17 cellular contexts compared by ENCODE assay signal in genomic region chr14:96285667-96286066, GRCh38. TPM values are rescaled to one million over a fixed set of nuclear protein-coding genes. Genes with fewer than 3 reads are reported as not detected.
DNase-seq lines count a peak whose midpoint lies in the region; ATAC-seq, FAIRE-seq and TF ChIP-seq lines count a peak whose summit lies in the region.
"Had no signal": no experiment of that assay in that cellular context is flagged by ENCODE, and none has a peak within 500 bp of the region (broad histone marks: within the 10 kb centered on the region; RNA-seq: fewer than 3 reads in every experiment).

No MANE protein-coding gene starts in this region.

- H3K4me2 ChIP-seq in astrocyte (ENCODE audit: low read length), result no peak overlapping the region
- H3K4me2 ChIP-seq: BLaER1 had no signal

- H3K36me3 ChIP-seq in Caco-2 (ENCODE audit: control insufficient read depth, insufficient read depth, low read length), result peaks cover 1% of the 10 kb centered on the region; the same call in 1 of the 2 replicates
- H3K36me3 ChIP-seq in astrocyte (ENCODE audit: insufficient read depth, low read length), result peaks cover 6% of the 10 kb centered on the region
- H3K36me3 ChIP-seq in rectal smooth muscle tissue (ENCODE audit: control insufficient read depth, insufficient read depth, low read length), result peaks cover 17% of the 10 kb centered on the region
- peaks cover 0 to 52% (median 4%) of the 10 kb centered on the region in 3 experiments for H3K36me3 ChIP-seq in naive thymus-derived CD4-positive, alpha-beta T cell (ENCODE audit: control insufficient read depth in 2 of 3, insufficient read depth in 3 of 3, low read length in 3 of 3)
- H3K36me3 ChIP-seq: breast epithelium had no signal

- no peak overlapping the region for H3K27ac ChIP-seq in astrocyte (ENCODE audit: low read depth, low read length)
- peak overlapping the region; percentile 62 for H3K27ac ChIP-seq in rectal smooth muscle tissue (ENCODE audit: low read depth, low read length)
- H3K27ac ChIP-seq in naive thymus-derived CD4-positive, alpha-beta T cell (ENCODE audit: low read depth, low read length), result no peak overlapping the region
- H3K27ac ChIP-seq: BLaER1, breast epithelium, SK-N-MC had no signal

- POLR2A ChIA-PET in Caco-2 (lab: Charles Lee), result no interaction called here
- POLR2A ChIA-PET in naive thymus-derived CD4-positive, alpha-beta T cell (lab: Charles Lee), result no interaction called here

- H2AFZ ChIP-seq in astrocyte (ENCODE audit: low read depth, low read length), result no peak overlapping the region

- H3K4me1 Mint-ChIP-seq in Caco-2 (ENCODE audit: low read depth, unreplicated experiment) (no peaks in the 10 kb centered on the region), astrocyte (ENCODE audit: low read depth, unreplicated experiment) (no peaks in the 10 kb centered on the region)
- peaks cover 0 to 2% (median 0%) of the 10 kb centered on the region in 7 donors for H3K4me1 Mint-ChIP-seq in naive thymus-derived CD4-positive, alpha-beta T cell
- no peaks in the 10 kb centered on the region for H3K4me1 Mint-ChIP-seq in stimulated activated naive CD8-positive, alpha-beta T cell treated with anti-CD3 and anti-CD28 coated beads, Interleukin-15, amount 100 ng/mL, for 72 hours
- no peaks in the 10 kb centered on the region for H3K4me1 Mint-ChIP-seq in effector memory CD8-positive, alpha-beta T cell (ENCODE audit: low read depth in 2 of 2)
- H3K4me1 Mint-ChIP-seq: naive B cell had no signal

- no peak for FAIRE-seq in astrocyte (lab: Jason Lieb, UNC)
- FAIRE-seq: keratinocyte had no signal

- H3K27me3 ChIP-seq in Caco-2 (replicated peaks; ENCODE audit: control insufficient read depth, insufficient read depth, low read length), result no peaks in the 10 kb centered on the region
- no peaks in the 10 kb centered on the region for H3K27me3 ChIP-seq in astrocyte (ENCODE audit: insufficient read depth, low read length)
- H3K27me3 ChIP-seq in rectal smooth muscle tissue (ENCODE audit: control insufficient read depth, insufficient read depth, low read length), result no peaks in the 10 kb centered on the region
- no peaks in the 10 kb centered on the region for H3K27me3 ChIP-seq in naive thymus-derived CD4-positive, alpha-beta T cell (ENCODE audit: control insufficient read depth in 2 of 2, insufficient read depth in 2 of 2, low read length in 2 of 2)
- H3K27me3 ChIP-seq: BLaER1, breast epithelium had no signal

- CTCF ChIA-PET in Caco-2 (lab: Charles Lee), result no interaction called here
- CTCF ChIA-PET in naive thymus-derived CD4-positive, alpha-beta T cell (lab: Charles Lee), result interaction anchor here (0.7 to 1.0 kb wide), 3 partner anchors 12 to 187 kb away, joined by 3 read pairs; no protein-coding TSS in a partner anchor

- no peak overlapping the region for H3K4me3 ChIP-seq in Caco-2 (ENCODE audit: low read depth, low read length)
- no peak overlapping the region for H3K4me3 ChIP-seq in astrocyte (ENCODE audit: insufficient read depth, low read depth, low read length)
- H3K4me3 ChIP-seq in rectal smooth muscle tissue (ENCODE audit: low read length), result no peak overlapping the region
- no peak overlapping the region for H3K4me3 ChIP-seq in naive thymus-derived CD4-positive, alpha-beta T cell (ENCODE audit: low read length)
- H3K4me3 ChIP-seq: BLaER1, breast epithelium, SK-N-MC had no signal

- H3K9me3 ChIP-seq in Caco-2, result no peaks in the 10 kb centered on the region
- no peaks in the 10 kb centered on the region for H3K9me3 ChIP-seq in astrocyte (ENCODE audit: insufficient read depth, low read depth, low read length)
- H3K9me3 ChIP-seq in naive thymus-derived CD4-positive, alpha-beta T cell (ENCODE audit: control insufficient read depth in 2 of 3, low read length in 3 of 3), result no peaks in the 10 kb centered on the region
- H3K9me3 ChIP-seq: BLaER1, breast epithelium had no signal

- in situ Hi-C loops in GM13976 (cut with MboI; ENCODE audit: low sequenced_read_pairs, unreplicated experiment), result no loop called here

- H3K27me3 Mint-ChIP-seq in Caco-2 (ENCODE audit: insufficient read depth, unreplicated experiment), result no peaks in the 10 kb centered on the region
- H3K27me3 Mint-ChIP-seq in astrocyte (ENCODE audit: low read depth, unreplicated experiment), result no peaks in the 10 kb centered on the region
- H3K27me3 Mint-ChIP-seq in naive thymus-derived CD4-positive, alpha-beta T cell, result no peaks in the 10 kb centered on the region
- no peaks in the 10 kb centered on the region for H3K27me3 Mint-ChIP-seq in stimulated activated naive CD8-positive, alpha-beta T cell treated with anti-CD3 and anti-CD28 coated beads, Interleukin-15, amount 100 ng/mL, for 72 hours
- H3K27me3 Mint-ChIP-seq in effector memory CD8-positive, alpha-beta T cell, result no peaks in the 10 kb centered on the region
- H3K27me3 Mint-ChIP-seq: naive B cell had no signal

- H3K79me2 ChIP-seq in astrocyte (ENCODE audit: insufficient read depth, low read length), result no peaks in the 10 kb centered on the region

- no peak for TF ChIP-seq CTCF in Caco-2 (IDR thresholded peaks at IDR 0.05; ENCODE audit: insufficient read depth in 1 of 2, low read depth in 1 of 2, low read length in 1 of 2, severe bottlenecking in 1 of 2, unreplicated experiment in 1 of 2)
- no peak for TF ChIP-seq CTCF in astrocyte (IDR thresholded peaks at IDR 0.05; ENCODE audit: insufficient read depth, low read depth, low read length)
- TF ChIP-seq CTCF in GM13976 (IDR thresholded peaks at IDR 0.05; ENCODE audit: borderline replicate concordance, control extremely low read depth, extremely low read depth, insufficient read depth, missing control alignments), result no peak

- H3K4me1 ChIP-seq in Caco-2 (no peaks in the 10 kb centered on the region), astrocyte (ENCODE audit: insufficient read depth, low read length) (no peaks in the 10 kb centered on the region), rectal smooth muscle tissue (ENCODE audit: control insufficient read depth, insufficient read depth, low read length) (peaks cover 4% of the 10 kb centered on the region)
- no peaks in the 10 kb centered on the region for H3K4me1 ChIP-seq in naive thymus-derived CD4-positive, alpha-beta T cell (ENCODE audit: control insufficient read depth in 2 of 2, insufficient read depth in 2 of 2, low read length in 2 of 2)
- H3K4me1 ChIP-seq: BLaER1, breast epithelium had no signal

- peaks cover 12% of the 10 kb centered on the region for H3K36me3 Mint-ChIP-seq in Caco-2 (ENCODE audit: insufficient read depth, unreplicated experiment)
- peaks cover 16% of the 10 kb centered on the region for H3K36me3 Mint-ChIP-seq in astrocyte (ENCODE audit: low read depth, unreplicated experiment)
- H3K36me3 Mint-ChIP-seq in naive thymus-derived CD4-positive, alpha-beta T cell, result peaks cover 0 to 42% (median 4%) of the 10 kb centered on the region in 5 donors
- H3K36me3 Mint-ChIP-seq in effector memory CD8-positive, alpha-beta T cell (ENCODE audit: insufficient read depth), result peaks cover 40% of the 10 kb centered on the region

- peaks cover 4% of the 10 kb centered on the region for H4K20me1 ChIP-seq in astrocyte (ENCODE audit: insufficient read depth, low read length)
- H4K20me1 ChIP-seq: BLaER1 had no signal

- intact Hi-C loops in Caco-2 (cut with micrococcal nuclease; ENCODE audit: unreplicated experiment) (no loop called here), left ventricle myocardium superior (cut with micrococcal nuclease) (no loop called here)
- intact Hi-C loops in naive thymus-derived CD4-positive, alpha-beta T cell (cut with micrococcal nuclease), result no loop called here

- no peak overlapping the region for H3K9ac ChIP-seq in astrocyte (ENCODE audit: low read length)
- H3K9ac ChIP-seq in rectal smooth muscle tissue (ENCODE audit: low read length), result no peak overlapping the region
- H3K9ac ChIP-seq: BLaER1 had no signal

- no peaks in the 10 kb centered on the region for H3K9me3 Mint-ChIP-seq in Caco-2 (ENCODE audit: unreplicated experiment)
- H3K9me3 Mint-ChIP-seq in astrocyte (ENCODE audit: unreplicated experiment), result no peaks in the 10 kb centered on the region
- H3K9me3 Mint-ChIP-seq in naive thymus-derived CD4-positive, alpha-beta T cell, result no peaks in the 10 kb centered on the region
- no peaks in the 10 kb centered on the region for H3K9me3 Mint-ChIP-seq in stimulated activated naive CD8-positive, alpha-beta T cell treated with anti-CD3 and anti-CD28 coated beads, Interleukin-15, amount 100 ng/mL, for 72 hours
- no peaks in the 10 kb centered on the region for H3K9me3 Mint-ChIP-seq in effector memory CD8-positive, alpha-beta T cell
- H3K9me3 Mint-ChIP-seq: naive B cell had no signal

- H3K27ac Mint-ChIP-seq in Caco-2 (ENCODE audit: unreplicated experiment) (peak overlapping the region; percentile 59), astrocyte (ENCODE audit: unreplicated experiment) (no peak overlapping the region)
- no peak overlapping the region for H3K27ac Mint-ChIP-seq in naive thymus-derived CD4-positive, alpha-beta T cell
- H3K27ac Mint-ChIP-seq in stimulated activated naive CD8-positive, alpha-beta T cell treated with anti-CD3 and anti-CD28 coated beads, Interleukin-15, amount 100 ng/mL, for 72 hours, result no peak overlapping the region
- no peak overlapping the region for H3K27ac Mint-ChIP-seq in effector memory CD8-positive, alpha-beta T cell

- no TSS peak for BruUV-seq in Caco-2 (replicated peaks; lab: Mats Ljungman, UMichigan)

- H3K4me3 Mint-ChIP-seq in Caco-2 (ENCODE audit: unreplicated experiment) (no peak overlapping the region), astrocyte (ENCODE audit: unreplicated experiment) (no peak overlapping the region)
- no peak overlapping the region for H3K4me3 Mint-ChIP-seq in naive thymus-derived CD4-positive, alpha-beta T cell
- no peak overlapping the region for H3K4me3 Mint-ChIP-seq in stimulated activated naive CD8-positive, alpha-beta T cell treated with anti-CD3 and anti-CD28 coated beads, Interleukin-15, amount 100 ng/mL, for 72 hours
- no peak overlapping the region for H3K4me3 Mint-ChIP-seq in effector memory CD8-positive, alpha-beta T cell
- H3K4me3 Mint-ChIP-seq: naive B cell had no signal

- no peak for DNase-seq in Caco-2
- peak; percentile 21 for DNase-seq in astrocyte (ENCODE audit: low read depth)
- DNase-seq in left ventricle myocardium superior, result no peak
- DNase-seq in naive thymus-derived CD4-positive, alpha-beta T cell, result no peak
- no peak for DNase-seq in stimulated activated naive CD8-positive, alpha-beta T cell treated with anti-CD3 and anti-CD28 coated beads, Interleukin-15, amount 100 ng/mL, for 72 hours
- DNase-seq in GM13976 (ENCODE audit: low spot score), result no peak
- no peak for DNase-seq in effector memory CD8-positive, alpha-beta T cell
- DNase-seq: activated effector memory CD4-positive, alpha-beta T cell treated with anti-CD3 and anti-CD28 coated beads, Interleukin-2, amount 50 U/mL, for 16 hours; naive B cell; NCI-H226; stimulated activated naive CD4-positive, alpha-beta T cell treated with Interleukin-2 at 50 U/mL for 16 hours had no signal

- ATAC-seq in left ventricle myocardium superior, result peak; percentile 60
- no peak for ATAC-seq in naive thymus-derived CD4-positive, alpha-beta T cell
- no peak for ATAC-seq in stimulated activated naive CD8-positive, alpha-beta T cell treated with anti-CD3 and anti-CD28 coated beads, Interleukin-15, amount 100 ng/mL, for 72 hours
- no peak for ATAC-seq in effector memory CD8-positive, alpha-beta T cell (replicated peaks)
- ATAC-seq: sciatic nerve had no signal

RNA-seq across cellular contexts. Expression of gene BDKRB1, which starts 29.7 kb away (rescaled TPM):
- total RNA-seq in Caco-2 (2022) (0.18 TPM in 1 of 2 replicates, not detected in the other), astrocyte (0.20 TPM in 1 of 2 replicates, not detected in the other), left ventricle myocardium superior (not detected)
- total RNA-seq in naive thymus-derived CD4-positive, alpha-beta T cell, result not detected
- not detected for polyA plus RNA-seq in naive thymus-derived CD4-positive, alpha-beta T cell
